ENCODE assay signal across 8 cellular contexts in genomic region chr1:184464757-184465156, GRCh38.
"Had no signal": no experiment of that assay in that cellular context is flagged by ENCODE, and none has a peak within 500 bp of the region (broad histone marks: within the 10 kb centered on the region; RNA-seq: fewer than 3 reads in every experiment).

No MANE protein-coding gene starts in this region.

- H3K9me3 Mint-ChIP-seq: GM23338, H9, HFFc6, IgD-negative memory B cell had no signal

- H3K4me3 ChIP-seq: GM23338 had no signal

- H3K36me3 Mint-ChIP-seq: IgD-negative memory B cell had no signal

- DNase-seq: H9, HCEC 1CT, HFFc6, KBM-7 had no signal

- H3K4me3 Mint-ChIP-seq: GM23338, H9, HFFc6 had no signal

- ATAC-seq: HepG2 had no signal

- H3K27ac Mint-ChIP-seq: GM23338, H9, HFFc6, IgD-negative memory B cell had no signal

- H3K27ac ChIP-seq: HL-60 had no signal

- H3K4me1 Mint-ChIP-seq: IgD-negative memory B cell had no signal
